Comparison of ENCODE assay signal across 31 cellular contexts in the genomic region with DNA sequence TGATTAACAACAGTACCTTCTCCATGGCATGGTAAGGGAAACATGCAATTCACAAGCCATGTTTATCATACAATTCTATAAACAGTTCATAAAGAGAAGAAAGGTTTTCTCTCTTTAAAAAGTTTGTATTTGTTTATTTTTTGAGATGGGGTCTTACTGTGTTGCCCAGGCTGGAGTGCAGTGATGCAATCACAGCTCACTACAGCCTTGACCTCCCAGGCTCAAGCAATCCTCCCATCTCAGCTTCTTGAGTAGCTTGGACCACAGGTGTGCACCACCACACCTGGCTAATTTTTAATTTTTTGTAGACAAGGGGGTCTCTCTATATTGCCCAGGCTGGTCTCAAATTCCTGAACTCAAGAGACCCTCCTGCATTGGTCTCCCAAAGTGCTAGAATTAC. TPM values are rescaled to one million over a fixed set of nuclear protein-coding genes. Genes with fewer than 3 reads are reported as not detected.
"Had no signal": no experiment of that assay in that cellular context is flagged by ENCODE, and none has a peak within 500 bp of the region (broad histone marks: within the 10 kb centered on the region; RNA-seq: fewer than 3 reads in every experiment).

No MANE protein-coding gene starts in this region.

- H3K27ac ChIP-seq: neutrophil, pancreas, psoas muscle, skin epidermis, spleen, suprapubic skin, testis, tibial artery, transverse colon, vagina had no signal

- H3K9me3 ChIP-seq: neutrophil, pancreas, psoas muscle, spleen, suprapubic skin, testis, tibial artery, transverse colon, vagina had no signal

- H3K4me3 Mint-ChIP-seq: naive thymus-derived CD8-positive, alpha-beta T cell; natural killer cell treated with Interleukin-12 subunit alpha and Interleukin-12 subunit beta and Interleukin-15 and Interleukin-18, amount 100 ng/mL, for 72 hours; nephron progenitor cell; neural crest cell; stimulated activated memory B cell treated with anti-CD40 and anti-IgM and Interleukin-4, amounts not matched to agents 10 μg/mL and 1 μg/mL and 100 μg/mL, for 72 hours; stimulated activated naive CD8-positive, alpha-beta T cell treated with anti-CD3 and anti-CD28 coated beads, Interleukin-15, amount 100 ng/mL, for 72 hours; type B pancreatic cell had no signal

- H3K4me3 ChIP-seq: pancreas, psoas muscle, skin epidermis, smooth muscle cell, spleen, suprapubic skin, testis, tibial artery, transverse colon, vagina had no signal

- H3K36me3 Mint-ChIP-seq: natural killer cell treated with Interleukin-12 subunit alpha and Interleukin-12 subunit beta and Interleukin-15 and Interleukin-18, amount 100 ng/mL, for 72 hours had no signal

- H3K27ac Mint-ChIP-seq: naive thymus-derived CD8-positive, alpha-beta T cell; natural killer cell treated with Interleukin-12 subunit alpha and Interleukin-12 subunit beta and Interleukin-15 and Interleukin-18, amount 100 ng/mL, for 72 hours; nephron progenitor cell; progenitor cell of endocrine pancreas; stimulated activated memory B cell treated with anti-CD40 and anti-IgM and Interleukin-4, amounts not matched to agents 10 μg/mL and 1 μg/mL and 100 μg/mL, for 72 hours; stimulated activated naive CD8-positive, alpha-beta T cell treated with anti-CD3 and anti-CD28 coated beads, Interleukin-15, amount 100 ng/mL, for 72 hours; type B pancreatic cell had no signal

- H3K4me2 ChIP-seq: smooth muscle cell had no signal

- H3K27me3 ChIP-seq: neutrophil, pancreas, spleen, suprapubic skin, testis, tibial artery, transverse colon, vagina had no signal

- H3K4me1 ChIP-seq: pancreas, psoas muscle, suprapubic skin, testis, tibial artery, vagina had no signal

- ATAC-seq: naive thymus-derived CD8-positive, alpha-beta T cell; natural killer cell treated with Interleukin-12 subunit alpha and Interleukin-12 subunit beta and Interleukin-15 and Interleukin-18, amount 100 ng/mL, for 72 hours; pancreas; psoas muscle; right cardiac atrium; sciatic nerve; stimulated activated memory B cell treated with anti-CD40 and anti-IgM and Interleukin-4, amounts not matched to agents 10 μg/mL and 1 μg/mL and 100 μg/mL, for 72 hours; stimulated activated naive CD8-positive, alpha-beta T cell treated with anti-CD3 and anti-CD28 coated beads, Interleukin-15, amount 100 ng/mL, for 72 hours; stimulated activated naive CD8-positive, alpha-beta T cell treated with anti-CD3 and anti-CD28 coated beads, Interleukin-15, Interleukin-2, amounts not matched to agents 100 U/mL and 50 U/mL, for 24 hours had no signal

- H3K27me3 Mint-ChIP-seq: naive thymus-derived CD8-positive, alpha-beta T cell; natural killer cell treated with Interleukin-12 subunit alpha and Interleukin-12 subunit beta and Interleukin-15 and Interleukin-18, amount 100 ng/mL, for 72 hours; progenitor cell of endocrine pancreas; stimulated activated memory B cell treated with anti-CD40 and anti-IgM and Interleukin-4, amounts not matched to agents 10 μg/mL and 1 μg/mL and 100 μg/mL, for 72 hours; stimulated activated naive CD8-positive, alpha-beta T cell treated with anti-CD3 and anti-CD28 coated beads, Interleukin-15, amount 100 ng/mL, for 72 hours; type B pancreatic cell had no signal

- H3K9me3 Mint-ChIP-seq: naive thymus-derived CD8-positive, alpha-beta T cell; natural killer cell treated with Interleukin-12 subunit alpha and Interleukin-12 subunit beta and Interleukin-15 and Interleukin-18, amount 100 ng/mL, for 72 hours; nephron progenitor cell; neural crest cell; stimulated activated memory B cell treated with anti-CD40 and anti-IgM and Interleukin-4, amounts not matched to agents 10 μg/mL and 1 μg/mL and 100 μg/mL, for 72 hours; stimulated activated naive CD8-positive, alpha-beta T cell treated with anti-CD3 and anti-CD28 coated beads, Interleukin-15, amount 100 ng/mL, for 72 hours; type B pancreatic cell had no signal

- FAIRE-seq: pancreas, urothelium cell line had no signal

- DNase-seq: nephron progenitor cell; nucleus accumbens; psoas muscle; right cardiac atrium; stimulated activated CD4-positive, alpha-beta T cell treated with anti-CD3 and anti-CD28 coated beads, Interleukin-12 subunit alpha, Interleukin-12 subunit beta, amount 100 ng/mL, for 4 hours; stimulated activated CD4-positive, alpha-beta T cell treated with anti-CD3 and anti-CD28 coated beads, Interleukin-1b, Interleukin-23, amount 100 ng/mL, for 48 hours; stimulated activated CD4-positive, alpha-beta T cell treated with anti-CD3 and anti-CD28 coated beads, Interleukin-4, amount 100 ng/mL, for 1 hour; stimulated activated CD4-positive, alpha-beta T cell treated with anti-CD3 and anti-CD28 coated beads, Interleukin-4, amount 100 ng/mL, for 4 hours; stimulated activated CD8-positive, alpha-beta memory T cell treated with anti-CD3 and anti-CD28 coated beads, Interleukin-4, amount 100 ng/mL, for 48 hours; stimulated activated naive CD4-positive, alpha-beta T cell; stimulated activated naive CD8-positive, alpha-beta T cell treated with anti-CD3 and anti-CD28 coated beads, Interleukin-15, amount 100 ng/mL, for 72 hours; stimulated activated naive CD8-positive, alpha-beta T cell treated with anti-CD3 and anti-CD28 coated beads, Interleukin-15, Interleukin-2, amounts not matched to agents 100 U/mL and 50 U/mL, for 24 hours; substantia nigra; testis; transverse colon had no signal

RNA-seq across cellular contexts. Expression of a gene that starts 45.6 kb away (rescaled TPM):
- total RNA-seq: right cardiac atrium, smooth muscle cell, vagina had no signal
- polyA plus RNA-seq: naive thymus-derived CD8-positive, alpha-beta T cell; right cardiac atrium had no signal
